1 cellular context compared by ENCODE assay signal in genomic region chr2:134957477-134957876, GRCh38.
TF ChIP-seq lines count a peak whose summit lies in the region.

No MANE protein-coding gene starts in this region.

TF ChIP-seq in H1, 55 proteins besides CTCF, POLR2A, EP300 and RAD21:
- TF ChIP-seq CHD1 (IDR thresholded peaks at IDR 0.05; ENCODE audit: low read depth, low read length) (no peak), EGR1 (IDR thresholded peaks at IDR 0.05; ENCODE audit: borderline replicate concordance, low read depth, low read length) (no peak), BCL11A (IDR thresholded peaks at IDR 0.05; ENCODE audit: low read depth in 2 of 2, low read length in 2 of 2) (no peak), HDAC2 (IDR thresholded peaks at IDR 0.05; ENCODE audit: borderline replicate concordance in 1 of 2, low read depth in 2 of 2, low read length in 2 of 2) (no peak), POU5F1 (IDR thresholded peaks at IDR 0.05; ENCODE audit: low read depth, low read length) (no peak), ATF2 (IDR thresholded peaks at IDR 0.05; ENCODE audit: low read length) (no peak), TEAD4 (IDR thresholded peaks at IDR 0.05; ENCODE audit: low read depth, low read length) (no peak), SP1 (IDR thresholded peaks at IDR 0.05; ENCODE audit: low read depth, low read length) (no peak)
